1 cellular context compared by ENCODE assay signal in the genomic region with DNA sequence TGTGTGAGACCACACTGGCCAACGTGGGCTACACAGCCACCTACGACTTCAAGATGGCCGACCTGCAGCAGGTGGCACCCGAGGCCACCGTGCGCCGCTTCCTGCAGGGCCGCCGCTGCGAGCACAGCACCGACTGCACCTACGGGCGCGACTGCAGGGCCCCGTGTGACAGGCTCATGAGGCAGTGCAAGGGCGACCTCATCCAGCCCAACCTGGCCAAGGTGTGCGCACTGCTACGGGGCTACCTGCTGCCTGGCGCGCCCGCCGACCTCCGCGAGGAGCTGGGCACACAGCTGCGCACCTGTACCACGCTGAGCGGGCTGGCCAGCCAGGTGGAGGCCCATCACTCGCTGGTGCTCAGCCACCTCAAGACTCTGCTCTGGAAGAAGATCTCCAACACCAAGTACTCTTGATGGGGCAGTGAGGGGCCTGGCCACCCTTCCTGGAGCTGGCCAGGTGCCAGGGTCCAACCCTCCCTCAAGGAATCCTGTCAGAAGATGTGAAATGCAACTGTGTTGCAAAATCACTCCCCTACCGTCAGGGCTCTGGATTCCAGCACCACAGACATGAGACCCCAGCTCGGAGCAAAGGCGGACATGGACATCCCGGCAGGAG.
A peak's percentile ranks its signal among the peaks of the same experiment; 100 is the strongest.
TF ChIP-seq lines count a peak whose summit lies in the region.

No MANE protein-coding gene starts in this region.

TF ChIP-seq in A549, 52 proteins besides CTCF, POLR2A, EP300 and RAD21 (continued from another document):
- no peak for TF ChIP-seq RCOR1 (IDR thresholded peaks at IDR 0.05; ENCODE audit: low read depth, low read length)
- TF ChIP-seq MAFK (IDR thresholded peaks at IDR 0.05; ENCODE audit: partially characterized antibody): no peak
- no peak for TF ChIP-seq KDM5A (IDR thresholded peaks at IDR 0.05)
- TF ChIP-seq, protein P1, sequence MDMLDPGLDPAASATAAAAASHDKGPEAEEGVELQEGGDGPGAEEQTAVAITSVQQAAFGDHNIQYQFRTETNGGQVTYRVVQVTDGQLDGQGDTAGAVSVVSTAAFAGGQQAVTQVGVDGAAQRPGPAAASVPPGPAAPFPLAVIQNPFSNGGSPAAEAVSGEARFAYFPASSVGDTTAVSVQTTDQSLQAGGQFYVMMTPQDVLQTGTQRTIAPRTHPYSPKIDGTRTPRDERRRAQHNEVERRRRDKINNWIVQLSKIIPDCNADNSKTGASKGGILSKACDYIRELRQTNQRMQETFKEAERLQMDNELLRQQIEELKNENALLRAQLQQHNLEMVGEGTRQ (IDR thresholded peaks at IDR 0.05): no peak
- no peak for TF ChIP-seq EHMT2 (IDR thresholded peaks at IDR 0.05; ENCODE audit: low read depth)
- no peak for TF ChIP-seq RNF2 (IDR thresholded peaks at IDR 0.05; ENCODE audit: borderline replicate concordance, low read depth)
- TF ChIP-seq, protein P2, sequence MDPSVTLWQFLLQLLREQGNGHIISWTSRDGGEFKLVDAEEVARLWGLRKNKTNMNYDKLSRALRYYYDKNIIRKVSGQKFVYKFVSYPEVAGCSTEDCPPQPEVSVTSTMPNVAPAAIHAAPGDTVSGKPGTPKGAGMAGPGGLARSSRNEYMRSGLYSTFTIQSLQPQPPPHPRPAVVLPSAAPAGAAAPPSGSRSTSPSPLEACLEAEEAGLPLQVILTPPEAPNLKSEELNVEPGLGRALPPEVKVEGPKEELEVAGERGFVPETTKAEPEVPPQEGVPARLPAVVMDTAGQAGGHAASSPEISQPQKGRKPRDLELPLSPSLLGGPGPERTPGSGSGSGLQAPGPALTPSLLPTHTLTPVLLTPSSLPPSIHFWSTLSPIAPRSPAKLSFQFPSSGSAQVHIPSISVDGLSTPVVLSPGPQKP (IDR thresholded peaks at IDR 0.05; ENCODE audit: low read depth, low read length): no peak
- TF ChIP-seq HOXA7 (CRISPR knock-in tag; IDR thresholded peaks at IDR 0.05): no peak
- no peak for TF ChIP-seq ZSCAN20 (CRISPR knock-in tag; IDR thresholded peaks at IDR 0.05)
- no peak for TF ChIP-seq HEYL (CRISPR knock-in tag; IDR thresholded peaks at IDR 0.05)
- 0 out of 4 replicates have a peak, but pooled peaks of 1 of the 2 experiments have one; percentile 22 for TF ChIP-seq CEBPB (IDR thresholded peaks at IDR 0.05)
- TF ChIP-seq, protein P3, sequence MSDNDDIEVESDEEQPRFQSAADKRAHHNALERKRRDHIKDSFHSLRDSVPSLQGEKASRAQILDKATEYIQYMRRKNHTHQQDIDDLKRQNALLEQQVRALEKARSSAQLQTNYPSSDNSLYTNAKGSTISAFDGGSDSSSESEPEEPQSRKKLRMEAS (IDR thresholded peaks at IDR 0.05): no peak; the same call in 1 of the 2 replicates
- no peak for TF ChIP-seq RFX5 (IDR thresholded peaks at IDR 0.05)
- TF ChIP-seq FOSB (CRISPR knock-in tag; IDR thresholded peaks at IDR 0.05): no peak
- TF ChIP-seq, protein P4, sequence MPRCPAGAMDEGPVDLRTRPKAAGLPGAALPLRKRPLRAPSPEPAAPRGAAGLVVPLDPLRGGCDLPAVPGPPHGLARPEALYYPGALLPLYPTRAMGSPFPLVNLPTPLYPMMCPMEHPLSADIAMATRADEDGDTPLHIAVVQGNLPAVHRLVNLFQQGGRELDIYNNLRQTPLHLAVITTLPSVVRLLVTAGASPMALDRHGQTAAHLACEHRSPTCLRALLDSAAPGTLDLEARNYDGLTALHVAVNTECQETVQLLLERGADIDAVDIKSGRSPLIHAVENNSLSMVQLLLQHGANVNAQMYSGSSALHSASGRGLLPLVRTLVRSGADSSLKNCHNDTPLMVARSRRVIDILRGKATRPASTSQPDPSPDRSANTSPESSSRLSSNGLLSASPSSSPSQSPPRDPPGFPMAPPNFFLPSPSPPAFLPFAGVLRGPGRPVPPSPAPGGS (IDR thresholded peaks at IDR 0.05): no peak
- TF ChIP-seq, protein P5, sequence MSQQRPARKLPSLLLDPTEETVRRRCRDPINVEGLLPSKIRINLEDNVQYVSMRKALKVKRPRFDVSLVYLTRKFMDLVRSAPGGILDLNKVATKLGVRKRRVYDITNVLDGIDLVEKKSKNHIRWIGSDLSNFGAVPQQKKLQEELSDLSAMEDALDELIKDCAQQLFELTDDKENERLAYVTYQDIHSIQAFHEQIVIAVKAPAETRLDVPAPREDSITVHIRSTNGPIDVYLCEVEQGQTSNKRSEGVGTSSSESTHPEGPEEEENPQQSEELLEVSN (IDR thresholded peaks at IDR 0.05; ENCODE audit: borderline replicate concordance, low read depth): no peak
- TF ChIP-seq HDAC2 (IDR thresholded peaks at IDR 0.05): no peak
- no peak for TF ChIP-seq NFE2L2 (conservative IDR thresholded peaks at IDR 0.05; ENCODE audit: low read length)
- no peak for TF ChIP-seq SREBF2 (IDR thresholded peaks at IDR 0.05)
- no peak for TF ChIP-seq HOXB13 (CRISPR knock-in tag; IDR thresholded peaks at IDR 0.05; ENCODE audit: low read depth)
- no peak for TF ChIP-seq FOSL2 (IDR thresholded peaks at IDR 0.05)
- no peak for TF ChIP-seq FOSL2 (CRISPR knock-in tag; IDR thresholded peaks at IDR 0.05)
- TF ChIP-seq, protein P6, sequence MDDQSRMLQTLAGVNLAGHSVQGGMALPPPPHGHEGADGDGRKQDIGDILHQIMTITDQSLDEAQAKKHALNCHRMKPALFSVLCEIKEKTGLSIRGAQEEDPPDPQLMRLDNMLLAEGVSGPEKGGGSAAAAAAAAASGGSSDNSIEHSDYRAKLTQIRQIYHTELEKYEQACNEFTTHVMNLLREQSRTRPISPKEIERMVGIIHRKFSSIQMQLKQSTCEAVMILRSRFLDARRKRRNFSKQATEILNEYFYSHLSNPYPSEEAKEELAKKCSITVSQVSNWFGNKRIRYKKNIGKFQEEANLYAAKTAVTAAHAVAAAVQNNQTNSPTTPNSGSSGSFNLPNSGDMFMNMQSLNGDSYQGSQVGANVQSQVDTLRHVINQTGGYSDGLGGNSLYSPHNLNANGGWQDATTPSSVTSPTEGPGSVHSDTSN (IDR thresholded peaks at IDR 0.05): 0 out of 2 replicates have a peak, but pooled peaks have one; percentile 2
- TF ChIP-seq BHLHE40 (IDR thresholded peaks at IDR 0.05; ENCODE audit: low read depth, low read length): no peak
- no peak for TF ChIP-seq POLR2AphosphoS2 (conservative IDR thresholded peaks at IDR 0.05; ENCODE audit: low read length)
- TF ChIP-seq NR3C1 (IDR thresholded peaks at IDR 0.05): no peak
- TF ChIP-seq HOXB5 (CRISPR knock-in tag; IDR thresholded peaks at IDR 0.05): no peak
- TF ChIP-seq GATA3 (IDR thresholded peaks at IDR 0.05; ENCODE audit: borderline replicate concordance): peak; percentile 35
- no peak for TF ChIP-seq CHD2 (IDR thresholded peaks at IDR 0.05; ENCODE audit: low read length, partially characterized antibody)
- TF ChIP-seq NPAS2 (CRISPR knock-in tag; IDR thresholded peaks at IDR 0.05; ENCODE audit: borderline replicate concordance): no peak
